In genomic region chr5:98749046-98749445, GRCh38 we compare ENCODE assay signal across 1 cellular context.
TF ChIP-seq lines count a peak whose summit lies in the region.

No MANE protein-coding gene starts in this region.

TF ChIP-seq in IMR-90, 13 proteins besides CTCF, POLR2A, EP300 and RAD21 (continued from another document):
- TF ChIP-seq USF2 (IDR thresholded peaks at IDR 0.05; ENCODE audit: low read depth, low read length): no peak
